ENCODE assay signal across 11 cellular contexts in genomic region chr13:77415253-77416127, GRCh38.
DNase-seq lines count a peak whose midpoint lies in the region; ATAC-seq, FAIRE-seq and TF ChIP-seq lines count a peak whose summit lies in the region.
"Had no signal": no experiment of that assay in that cellular context is flagged by ENCODE, and none has a peak within 500 bp of the region (broad histone marks: within the 10 kb centered on the region; RNA-seq: fewer than 3 reads in every experiment).

No MANE protein-coding gene starts in this region.

- peak; percentile 79 for FAIRE-seq in bronchial epithelial cell (lab: Jason Lieb, UNC)
- FAIRE-seq: TTC549 had no signal

- no peak for TF ChIP-seq CTCF in bronchial epithelial cell (IDR thresholded peaks at IDR 0.05; ENCODE audit: insufficient read depth, low read length, severe bottlenecking)
- TF ChIP-seq CTCF in MCF 10A (IDR thresholded peaks at IDR 0.05; ENCODE audit: unreplicated experiment): no peak

- CTCF ChIA-PET in MCF 10A (lab: Yijun Ruan, JAX): interaction anchor here (0.8 kb wide), 1 partner anchor 63 kb away, joined by 4 read pairs; no protein-coding TSS in a partner anchor

- H3K4me1 Mint-ChIP-seq in MCF 10A (ENCODE audit: insufficient read depth, unreplicated experiment): no peaks in the 10 kb centered on the region

- no peaks in the 10 kb centered on the region for H3K9me3 Mint-ChIP-seq in MCF 10A (ENCODE audit: unreplicated experiment)

- H3K36me3 Mint-ChIP-seq in MCF 10A (ENCODE audit: insufficient read depth, unreplicated experiment): no peaks in the 10 kb centered on the region

- no peak overlapping the region for H3K4me3 ChIP-seq in bronchial epithelial cell (ENCODE audit: low read depth, low read length)
- H3K4me3 ChIP-seq: lung had no signal

- intact Hi-C loops in MCF 10A (cut with micrococcal nuclease): no loop called here

- POLR2A ChIA-PET in MCF 10A (lab: Yijun Ruan, JAX): interaction anchor here (0.7 to 0.8 kb wide), 2 partner anchors 8 to 41 kb away, joined by 3 read pairs; no protein-coding TSS in a partner anchor

- H3K36me3 ChIP-seq in bronchial epithelial cell (ENCODE audit: control insufficient read depth, insufficient read depth, low read length): no peaks in the 10 kb centered on the region

- no peaks in the 10 kb centered on the region for H3K27me3 ChIP-seq in bronchial epithelial cell (ENCODE audit: control insufficient read depth, insufficient read depth, low read length)

- ATAC-seq in GM18502 (IDR thresholded peaks at IDR 0.05; ENCODE audit: poor library complexity, unreplicated experiment) (peak; percentile 90), GM19468 (IDR thresholded peaks at IDR 0.05; ENCODE audit: extremely low read depth, unreplicated experiment) (peak; percentile 63), HG03103 (IDR thresholded peaks at IDR 0.05; ENCODE audit: low read depth, unreplicated experiment) (peak; percentile 86)

- no peak overlapping the region for H3K4me3 Mint-ChIP-seq in MCF 10A (ENCODE audit: unreplicated experiment)

- no TSS peak for BruUV-seq in MCF 10A (replicated peaks; lab: Mats Ljungman, UMichigan)

- peaks cover 68% of the 10 kb centered on the region for H3K27me3 Mint-ChIP-seq in MCF 10A (ENCODE audit: insufficient read depth, unreplicated experiment)

- no peak overlapping the region for H3K27ac Mint-ChIP-seq in MCF 10A (ENCODE audit: low read depth, unreplicated experiment)

- DNase-seq in bronchial epithelial cell (ENCODE audit: low read depth) (peak; percentile 15), MCF 10A (ENCODE audit: unreplicated experiment) (no peak), HPDE6-E6E7 (ENCODE audit: extremely low spot score) (no peak), cortex of kidney (lab: John Stamatoyannopoulos, UW) (no peak), NCI-H1105 treated with DMSO at 0.1 percent for 48 hours (lab: John Stamatoyannopoulos, UW) (no peak)
- DNase-seq: NCI-H524 had no signal
